9 cellular contexts compared by ENCODE assay signal in genomic region chr6:37258716-37259115, GRCh38. TPM values are rescaled to one million over a fixed set of nuclear protein-coding genes. Genes with fewer than 3 reads are reported as not detected.
A peak's percentile ranks its signal among the peaks of the same experiment; 100 is the strongest.
DNase-seq lines count a peak whose midpoint lies in the region; ATAC-seq and TF ChIP-seq lines count a peak whose summit lies in the region.
"Had no signal": no experiment of that assay in that cellular context is flagged by ENCODE, and none has a peak within 500 bp of the region (broad histone marks: within the 10 kb centered on the region; RNA-seq: fewer than 3 reads in every experiment).

No MANE protein-coding gene starts in this region.

- no peaks in the 10 kb centered on the region for H4K20me1 ChIP-seq in SK-N-SH (ENCODE audit: insufficient read depth)

- 90% methylated on average over 3 of the region's 3 CpGs for WGBS in SK-N-SH (ENCODE audit: low lambda C conversion rate)
- 34 to 44% (median 39%) methylated on average over 3 of the region's 3 CpGs for WGBS in stomach, 5 donors

- H3K4me3 ChIP-seq in SK-N-SH (ENCODE audit: low read depth in 2 of 2, low read length in 1 of 2): peak overlapping the region; percentile 65 to 91
- peak overlapping the region; percentile 83 for H3K4me3 ChIP-seq in iPS-20b (ENCODE audit: low read length)
- peak overlapping the region; percentile 68 to 87 (median 80) for H3K4me3 ChIP-seq in stomach

- no peak for ATAC-seq in SK-N-SH treated with all-trans-retinoic acid at 6 μM for 48 hours
- no peak for ATAC-seq in activated naive CD4-positive, alpha-beta T cell treated with anti-CD3 and anti-CD28 coated beads, Interleukin-2, amount 50 U/mL, for 72 hours

- H3K9ac ChIP-seq in SK-N-SH (peak overlapping the region; percentile 96), iPS-20b (ENCODE audit: low read depth, low read length) (peak overlapping the region; percentile 96; the same call in 1 of the 2 replicates)

- POLR2A ChIA-PET in SK-N-SH (lab: Yijun Ruan, JAX): no interaction called here

- TF ChIP-seq RAD21 in SK-N-SH (IDR thresholded peaks at IDR 0.05; ENCODE audit: low read length): no peak

- peak overlapping the region; percentile 87 for H3K4me2 ChIP-seq in SK-N-SH

- no peak for DNase-seq in SK-N-SH
- DNase-seq in activated naive CD4-positive, alpha-beta T cell treated with anti-CD3 and anti-CD28 coated beads, Interleukin-2, amount 50 U/mL, for 72 hours (ENCODE audit: low spot score in 2 of 2): no peak
- no peak for DNase-seq in stomach
- DNase-seq in NCI-H526 treated with DMSO at 0.1 percent for 48 hours (lab: John Stamatoyannopoulos, UW): no peak
- DNase-seq in dedifferentiated amniotic fluid mesenchymal stem cell (ENCODE audit: extremely low spot score): no peak
- DNase-seq in NCI-H2196 (lab: John Stamatoyannopoulos, UW; ENCODE audit: unreplicated experiment): no peak
- DNase-seq: retina had no signal

- no peaks in the 10 kb centered on the region for H3K36me3 ChIP-seq in SK-N-SH (replicated peaks in 1 of 2; ENCODE audit: control insufficient read depth in 1 of 2, insufficient read depth in 2 of 2, low read length in 1 of 2)
- H3K36me3 ChIP-seq in iPS-20b (ENCODE audit: insufficient read depth, low read depth, low read length): no peaks in the 10 kb centered on the region
- H3K36me3 ChIP-seq in stomach: no peaks in the 10 kb centered on the region

- peaks cover 5 to 34% of the 10 kb centered on the region in 2 donors for H3K36me3 Mint-ChIP-seq in activated naive CD4-positive, alpha-beta T cell treated with anti-CD3 and anti-CD28 coated beads, Interleukin-2, amount 50 U/mL, for 72 hours

- H3K4me1 ChIP-seq in SK-N-SH (ENCODE audit: control insufficient read depth in 1 of 2, insufficient read depth in 2 of 2, low read depth in 1 of 2, low read length in 1 of 2): peaks cover 10 to 11% of the 10 kb centered on the region in 2 experiments; a peak in 3 of 4 replicates
- H3K4me1 ChIP-seq in iPS-20b (ENCODE audit: insufficient read depth, low read length): peaks cover 3% of the 10 kb centered on the region; the same call in 1 of the 2 replicates
- peaks cover 14 to 53% (median 37%) of the 10 kb centered on the region in 4 donors for H3K4me1 ChIP-seq in stomach

- CTCF ChIA-PET in SK-N-SH (lab: Yijun Ruan, JAX): interaction anchor here (1.5 to 2.1 kb wide), 2 partner anchors 36 to 241 kb away, joined by 5 to 7 read pairs; no protein-coding TSS in a partner anchor

- H3K79me2 ChIP-seq in SK-N-SH (ENCODE audit: insufficient read depth): peaks cover 60% of the 10 kb centered on the region

- no peaks in the 10 kb centered on the region for H3K9me2 ChIP-seq in SK-N-SH

- H3K27ac Mint-ChIP-seq in activated naive CD4-positive, alpha-beta T cell treated with anti-CD3 and anti-CD28 coated beads, Interleukin-2, amount 50 U/mL, for 72 hours: peak overlapping the region; percentile 98 to 99

- TF ChIP-seq EP300 in SK-N-SH (IDR thresholded peaks at IDR 0.05; ENCODE audit: borderline replicate concordance in 1 of 2, low read depth in 1 of 2, low read length in 1 of 2) (no peak), stomach (IDR thresholded peaks at IDR 0.05) (no peak)

- peak overlapping the region; percentile 86; the same call in 1 of the 2 replicates for H2AFZ ChIP-seq in SK-N-SH (ENCODE audit: low read depth)

- TF ChIP-seq CTCF in SK-N-SH (IDR thresholded peaks at IDR 0.05): no peak
- TF ChIP-seq CTCF in stomach (IDR thresholded peaks at IDR 0.05): no peak

- H3K9me3 Mint-ChIP-seq in activated naive CD4-positive, alpha-beta T cell treated with anti-CD3 and anti-CD28 coated beads, Interleukin-2, amount 50 U/mL, for 72 hours: peaks cover 0 to 3% of the 10 kb centered on the region in 2 donors

- H3K27me3 ChIP-seq in SK-N-SH (ENCODE audit: insufficient read depth) (no peaks in the 10 kb centered on the region), iPS-20b (ENCODE audit: insufficient read depth, low read length) (no peaks in the 10 kb centered on the region; the same call in 1 of the 2 replicates), stomach (no peaks in the 10 kb centered on the region)

- intact Hi-C loops in stomach (cut with DNase I; ENCODE audit: low total_unique reads): no loop called here

- H3K27ac ChIP-seq in SK-N-SH (ENCODE audit: low read depth in 2 of 2, low read length in 1 of 2): peak overlapping the region in 1 of 2 experiments; percentile 85; a peak in 1 of 4 replicates
- no peak overlapping the region for H3K27ac ChIP-seq in iPS-20b (ENCODE audit: low read length)
- H3K27ac ChIP-seq in stomach: peak overlapping the region in 4 of 5 donors; percentile 85 to 91 (median 90)

- no peaks in the 10 kb centered on the region for H3F3A ChIP-seq in SK-N-SH (replicated peaks; ENCODE audit: insufficient read depth)

- no peak for TF ChIP-seq POLR2A in stomach (IDR thresholded peaks at IDR 0.05)

- H3K9me3 ChIP-seq in SK-N-SH (no peaks in the 10 kb centered on the region), iPS-20b (ENCODE audit: insufficient read depth, low read depth, low read length) (no peaks in the 10 kb centered on the region), stomach (no peaks in the 10 kb centered on the region)

TF ChIP-seq in SK-N-SH, 30 proteins besides CTCF, POLR2A, EP300 and RAD21:
- TF ChIP-seq RXRA (IDR thresholded peaks at IDR 0.05; ENCODE audit: borderline replicate concordance, low read depth) (no peak), CHD2 (IDR thresholded peaks at IDR 0.05; ENCODE audit: low read length, partially characterized antibody) (no peak), RFX5 (IDR thresholded peaks at IDR 0.05; ENCODE audit: low read length) (no peak), POLR2AphosphoS5 (IDR thresholded peaks at IDR 0.05; ENCODE audit: low read depth, low read length) (no peak), TEAD4 (IDR thresholded peaks at IDR 0.05; ENCODE audit: borderline replicate concordance, insufficient read depth) (no peak)

TF ChIP-seq in SK-N-SH treated with all-trans-retinoic acid at 6 μM for 48 hours, 23 proteins besides CTCF, POLR2A, EP300 and RAD21 (continues in another document):
- TF ChIP-seq ZC3H10 (CRISPR knock-in tag; IDR thresholded peaks at IDR 0.05) (no peak), POU6F1 (CRISPR knock-in tag; IDR thresholded peaks at IDR 0.05; ENCODE audit: borderline replicate concordance, low read depth) (no peak), TSHZ2 (CRISPR knock-in tag; IDR thresholded peaks at IDR 0.05) (no peak), TOX (CRISPR knock-in tag; IDR thresholded peaks at IDR 0.05; ENCODE audit: borderline replicate concordance) (no peak), ESRRG (CRISPR knock-in tag; IDR thresholded peaks at IDR 0.05) (no peak)

RNA-seq across cellular contexts. Expression of gene TMEM217, which starts 0.8 kb away (rescaled TPM):
- 1.5 and 2.0 TPM in 2 replicates for polyA plus RNA-seq in SK-N-SH (2012; rRNA removed)
- 1.6 and 1.7 TPM in 2 replicates for polyA plus RNA-seq in SK-N-SH (2012; cell fraction: cytosol; rRNA removed)
- 1.3 and 3.0 TPM in 2 replicates for polyA plus RNA-seq in SK-N-SH (2012; cell fraction: nucleus; rRNA removed)
- 1 to 10 TPM; 2.0 to 9.6 TPM for total RNA-seq in activated naive CD4-positive, alpha-beta T cell treated with anti-CD3 and anti-CD28 coated beads, Interleukin-2, amount 50 U/mL, for 72 hours
- total RNA-seq in stomach: under 1 TPM in 1 of 5 donors, not detected in 4; 0.87 TPM
- polyA plus RNA-seq in stomach: 1 to 10 TPM in 1 of 3 donors, under 1 TPM in 1, not detected in 1; 0.60 to 1.2 TPM

RNA-seq across cellular contexts. Expression of gene TBC1D22B, which starts 1.1 kb away (rescaled TPM):
- polyA plus RNA-seq in SK-N-SH (2012; rRNA removed) (5.3 and 5.5 TPM in 2 replicates), stomach (1 to 10 TPM; 5.8 to 6.4 (median 5.9) TPM)
- 5.4 and 6.0 TPM in 2 replicates for polyA plus RNA-seq in SK-N-SH (2012; cell fraction: cytosol; rRNA removed)
- 8.9 and 9.1 TPM in 2 replicates for polyA plus RNA-seq in SK-N-SH (2012; cell fraction: nucleus; rRNA removed)
- 10 to 100 TPM; 15.6 to 19.4 TPM for total RNA-seq in activated naive CD4-positive, alpha-beta T cell treated with anti-CD3 and anti-CD28 coated beads, Interleukin-2, amount 50 U/mL, for 72 hours
- total RNA-seq in stomach: 10 to 100 TPM in 1 of 5 donors, 1 to 10 TPM in 4; 3.5 to 16.3 (median 6.4) TPM
